In genomic region chr10:113488186-113488585, GRCh38 we compare ENCODE assay signal across 9 cellular contexts.
"Had no signal": no experiment of that assay in that cellular context is flagged by ENCODE, and none has a peak within 500 bp of the region (broad histone marks: within the 10 kb centered on the region; RNA-seq: fewer than 3 reads in every experiment).

No MANE protein-coding gene starts in this region.

- H3K4me1 ChIP-seq: HAP-1 had no signal

- H3K27ac ChIP-seq: GM23248 had no signal

- ATAC-seq: GM23338, HCT116 had no signal

- H3K4me3 ChIP-seq: GM23248, GM23338, HAP-1 had no signal

- H3K9me3 ChIP-seq: HAP-1 had no signal

- H3K36me3 ChIP-seq: HAP-1 had no signal

- DNase-seq: GM23248, GOT3, H7, H9, HCEC 1CT, HFFc6 had no signal
